2 cellular contexts compared by ENCODE assay signal in the genomic region with DNA sequence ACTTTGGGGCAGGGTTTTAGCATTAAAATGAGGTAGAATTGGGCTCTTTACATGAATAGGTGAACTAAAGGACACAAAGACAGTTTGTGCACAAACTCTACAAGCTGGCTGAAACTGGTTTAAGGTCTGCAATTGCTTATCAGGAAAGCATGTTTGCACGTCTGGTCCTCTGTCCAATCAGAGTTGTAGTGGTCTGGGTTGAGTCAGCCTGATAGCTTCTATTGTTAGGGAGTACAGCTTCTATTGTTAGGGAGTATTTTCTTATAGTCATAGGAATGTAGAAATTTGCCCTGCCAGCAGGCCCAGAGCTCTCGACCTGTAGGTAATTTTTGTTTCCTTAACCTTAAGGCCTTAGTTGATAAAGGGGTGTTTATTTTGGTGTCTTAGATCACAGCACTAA.
TF ChIP-seq lines count a peak whose summit lies in the region.

No MANE protein-coding gene starts in this region.

TF ChIP-seq in GM23338, 12 proteins besides CTCF, POLR2A, EP300 and RAD21 (continued from another document):
- TF ChIP-seq CREB1 (CRISPR knock-in tag; IDR thresholded peaks at IDR 0.05; ENCODE audit: low read depth) (no peak), ZNF462 (CRISPR knock-in tag; IDR thresholded peaks at IDR 0.05) (no peak), STAT1 (IDR thresholded peaks at IDR 0.05; ENCODE audit: unreplicated experiment) (no peak), EZH2 (IDR thresholded peaks at IDR 0.05; ENCODE audit: low read depth, unreplicated experiment) (no peak), JUNB (IDR thresholded peaks at IDR 0.05; ENCODE audit: unreplicated experiment) (no peak)
- TF ChIP-seq, protein P1, sequence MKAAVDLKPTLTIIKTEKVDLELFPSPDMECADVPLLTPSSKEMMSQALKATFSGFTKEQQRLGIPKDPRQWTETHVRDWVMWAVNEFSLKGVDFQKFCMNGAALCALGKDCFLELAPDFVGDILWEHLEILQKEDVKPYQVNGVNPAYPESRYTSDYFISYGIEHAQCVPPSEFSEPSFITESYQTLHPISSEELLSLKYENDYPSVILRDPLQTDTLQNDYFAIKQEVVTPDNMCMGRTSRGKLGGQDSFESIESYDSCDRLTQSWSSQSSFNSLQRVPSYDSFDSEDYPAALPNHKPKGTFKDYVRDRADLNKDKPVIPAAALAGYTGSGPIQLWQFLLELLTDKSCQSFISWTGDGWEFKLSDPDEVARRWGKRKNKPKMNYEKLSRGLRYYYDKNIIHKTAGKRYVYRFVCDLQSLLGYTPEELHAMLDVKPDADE (IDR thresholded peaks at IDR 0.05), result no peak

TF ChIP-seq in SK-N-SH, 30 proteins besides CTCF, POLR2A, EP300 and RAD21 (continued from another document):
- no peak for TF ChIP-seq IRF3 (IDR thresholded peaks at IDR 0.05; ENCODE audit: low read depth, low read length)
- TF ChIP-seq, protein P2, sequence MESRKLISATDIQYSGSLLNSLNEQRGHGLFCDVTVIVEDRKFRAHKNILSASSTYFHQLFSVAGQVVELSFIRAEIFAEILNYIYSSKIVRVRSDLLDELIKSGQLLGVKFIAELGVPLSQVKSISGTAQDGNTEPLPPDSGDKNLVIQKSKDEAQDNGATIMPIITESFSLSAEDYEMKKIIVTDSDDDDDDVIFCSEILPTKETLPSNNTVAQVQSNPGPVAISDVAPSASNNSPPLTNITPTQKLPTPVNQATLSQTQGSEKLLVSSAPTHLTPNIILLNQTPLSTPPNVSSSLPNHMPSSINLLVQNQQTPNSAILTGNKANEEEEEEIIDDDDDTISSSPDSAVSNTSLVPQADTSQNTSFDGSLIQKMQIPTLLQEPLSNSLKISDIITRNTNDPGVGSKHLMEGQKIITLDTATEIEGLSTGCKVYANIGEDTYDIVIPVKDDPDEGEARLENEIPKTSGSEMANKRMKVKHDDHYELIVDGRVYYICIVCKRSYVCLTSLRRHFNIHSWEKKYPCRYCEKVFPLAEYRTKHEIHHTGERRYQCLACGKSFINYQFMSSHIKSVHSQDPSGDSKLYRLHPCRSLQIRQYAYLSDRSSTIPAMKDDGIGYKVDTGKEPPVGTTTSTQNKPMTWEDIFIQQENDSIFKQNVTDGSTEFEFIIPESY (IDR thresholded peaks at IDR 0.05; ENCODE audit: borderline replicate concordance, low read depth), result no peak
